ENCODE assay signal across 8 cellular contexts in the genomic region with DNA sequence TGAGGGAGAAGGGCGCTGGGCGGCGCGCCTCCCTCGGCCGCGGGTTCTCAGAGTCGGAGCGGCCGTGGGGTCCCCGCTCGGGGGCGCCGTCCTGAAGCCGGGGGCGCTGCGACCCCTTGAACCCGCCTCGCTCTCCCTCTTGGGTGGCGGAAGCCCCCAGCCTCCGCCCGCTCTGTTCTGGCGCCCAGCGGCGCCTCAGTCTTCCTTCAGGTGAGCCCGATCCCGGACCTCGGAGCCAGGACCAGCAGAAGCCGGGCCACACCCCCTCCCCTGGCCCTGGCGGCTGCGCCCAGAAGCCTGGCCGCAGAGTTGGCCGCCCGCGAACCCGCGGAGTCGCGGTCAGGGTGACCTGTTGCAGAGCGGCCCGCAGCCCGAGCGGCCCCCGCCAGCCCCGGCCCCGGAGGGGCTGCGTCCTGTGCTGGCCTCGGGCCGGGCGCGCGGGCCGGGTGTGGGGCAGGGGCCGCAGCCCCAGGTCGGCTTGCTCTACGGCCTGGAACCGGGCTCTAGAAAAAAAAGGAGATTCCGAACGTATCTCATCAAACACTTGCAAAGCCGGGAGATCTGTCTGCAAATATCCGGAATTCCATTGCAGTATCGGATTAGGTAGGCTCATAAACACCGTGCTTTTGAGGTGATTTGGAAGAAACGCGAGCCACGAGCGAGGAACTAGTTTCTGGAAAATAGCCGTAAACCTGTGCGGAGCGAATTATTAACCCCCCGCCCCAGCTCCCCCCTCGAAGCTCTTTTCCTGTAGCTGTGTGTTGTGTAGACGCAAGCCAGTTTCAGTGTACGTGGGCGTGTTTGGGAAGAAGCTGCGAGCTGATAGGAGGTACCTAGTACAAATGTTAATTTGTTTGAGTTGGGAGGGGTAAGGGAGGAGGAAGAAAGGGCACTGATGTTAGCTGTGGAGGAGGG. TPM values are rescaled to one million over a fixed set of nuclear protein-coding genes. Genes with fewer than 3 reads are reported as not detected.
DNase-seq lines count a peak whose midpoint lies in the region; ATAC-seq and TF ChIP-seq lines count a peak whose summit lies in the region.

No MANE protein-coding gene starts in this region.

- DNase-seq in CD8-positive, alpha-beta T cell = peak in 6 of 7 experiments; percentile 31 to 77 (median 54)
- DNase-seq in NT2/D1 (ENCODE audit: low read depth, low spot score) = peak; percentile 81
- peak; percentile 43 for DNase-seq in activated T-cell treated with anti-CD3 and anti-CD28 coated beads, Interleukin-2, amount 50 U/mL, for 4 hours
- DNase-seq in stimulated activated naive CD4-positive, alpha-beta T cell treated with Interleukin-2 at 50 U/mL for 16 hours (lab: John Stamatoyannopoulos, UW) = peak; percentile 10

- peak; percentile 81 for ATAC-seq in CD8-positive, alpha-beta T cell
- peak; percentile 67 for ATAC-seq in GM19463 (IDR thresholded peaks at IDR 0.05; ENCODE audit: unreplicated experiment)
- peak; percentile 88 for ATAC-seq in HG03575 (IDR thresholded peaks at IDR 0.05; ENCODE audit: extremely low read depth, insufficient number of reproducible peaks, low FRiP score, unreplicated experiment)
- peak; percentile 36 to 46 for ATAC-seq in activated T-cell treated with anti-CD3 and anti-CD28 coated beads, Interleukin-2, amount 50 U/mL, for 4 hours
- peak; percentile 89 for ATAC-seq in esophagus mucosa

- H3K27me3 Mint-ChIP-seq in CD8-positive, alpha-beta T cell (ENCODE audit: low read depth) = peaks cover 3% of the 10 kb centered on the region
- peaks cover 6% of the 10 kb centered on the region for H3K27me3 Mint-ChIP-seq in activated T-cell treated with anti-CD3 and anti-CD28 coated beads, Interleukin-2, amount 50 U/mL, for 4 hours (ENCODE audit: low read depth)

- intact Hi-C loops in CD8-positive, alpha-beta T cell (cut with DNase I, micrococcal nuclease) = loop anchor here (1.0 to 10.0 kb wide), 8 partner anchors 184 to 1429 kb away; partner anchors contain the start of genes SOAT1 (in 2 of the 2), AXDND1 (in 1 of the 2), FAM20B (in 1 of the 2) and QSOX1 (in 1 of the 2)

- H3K9ac ChIP-seq in NT2/D1 (ENCODE audit: insufficient read length, low read depth) (peak overlapping the region; percentile 84), mucosa of stomach (ENCODE audit: low read length) (peak overlapping the region; percentile 95)

- CTCF ChIA-PET in CD8-positive, alpha-beta T cell (lab: Charles Lee) = no interaction called here

- H3K4me3 Mint-ChIP-seq in CD8-positive, alpha-beta T cell = peak overlapping the region; percentile 85
- peak overlapping the region; percentile 82 for H3K4me3 Mint-ChIP-seq in activated T-cell treated with anti-CD3 and anti-CD28 coated beads, Interleukin-2, amount 50 U/mL, for 4 hours

- peak overlapping the region; percentile 69 for H3K27ac ChIP-seq in CD8-positive, alpha-beta T cell (ENCODE audit: low read depth, low read length)

- H3K36me3 ChIP-seq in CD8-positive, alpha-beta T cell (ENCODE audit: insufficient read depth, low read length) = no peaks in the 10 kb centered on the region
- H3K36me3 ChIP-seq in NT2/D1 (ENCODE audit: insufficient read depth, insufficient read length, low read length) (peaks cover 3% of the 10 kb centered on the region), mucosa of stomach (ENCODE audit: control insufficient read depth, insufficient read depth, low read length) (no peaks in the 10 kb centered on the region)

- no peaks in the 10 kb centered on the region for H3K9me3 ChIP-seq in CD8-positive, alpha-beta T cell (ENCODE audit: low read length)
- H3K9me3 ChIP-seq in NT2/D1 (ENCODE audit: insufficient read depth, low read length) (no peaks in the 10 kb centered on the region), mucosa of stomach (ENCODE audit: control insufficient read depth, low read length) (no peaks in the 10 kb centered on the region)

- peaks cover 6% of the 10 kb centered on the region for H3K36me3 Mint-ChIP-seq in CD8-positive, alpha-beta T cell
- H3K36me3 Mint-ChIP-seq in activated T-cell treated with anti-CD3 and anti-CD28 coated beads, Interleukin-2, amount 50 U/mL, for 4 hours (ENCODE audit: insufficient read depth) = no peaks in the 10 kb centered on the region

- H3K4me1 ChIP-seq in CD8-positive, alpha-beta T cell (ENCODE audit: insufficient read depth, low read length) = peaks cover 10% of the 10 kb centered on the region
- H3K4me1 ChIP-seq in NT2/D1 (ENCODE audit: insufficient read depth, insufficient read length) (no peaks in the 10 kb centered on the region), mucosa of stomach (ENCODE audit: control insufficient read depth, insufficient read depth, low read length) (peaks cover 9% of the 10 kb centered on the region)

- H3K27ac Mint-ChIP-seq in CD8-positive, alpha-beta T cell = peak overlapping the region; percentile 75

- H3K4me3 ChIP-seq in CD8-positive, alpha-beta T cell (ENCODE audit: low read depth, low read length) = peak overlapping the region; percentile 90
- H3K4me3 ChIP-seq in NT2/D1 (ENCODE audit: insufficient read length, low read depth) = peak overlapping the region; percentile 58
- H3K4me3 ChIP-seq in mucosa of stomach (ENCODE audit: low read length) = peak overlapping the region; percentile 84

- H3K4me1 Mint-ChIP-seq in CD8-positive, alpha-beta T cell (ENCODE audit: low read depth) = peaks cover 23% of the 10 kb centered on the region
- peaks cover 22% of the 10 kb centered on the region for H3K4me1 Mint-ChIP-seq in activated T-cell treated with anti-CD3 and anti-CD28 coated beads, Interleukin-2, amount 50 U/mL, for 4 hours (ENCODE audit: low read depth)

- TF ChIP-seq CTCF in CD8-positive, alpha-beta T cell (IDR thresholded peaks at IDR 0.05) = no peak

- H3K9me3 Mint-ChIP-seq in CD8-positive, alpha-beta T cell = no peaks in the 10 kb centered on the region
- no peaks in the 10 kb centered on the region for H3K9me3 Mint-ChIP-seq in activated T-cell treated with anti-CD3 and anti-CD28 coated beads, Interleukin-2, amount 50 U/mL, for 4 hours

- POLR2A ChIA-PET in CD8-positive, alpha-beta T cell (lab: Charles Lee) = interaction anchor here (0.8 to 1.3 kb wide), 3 partner anchors 13 to 568 kb away, joined by 3 to 4 read pairs (median 3); partner anchors contain the start of gene SOAT1

- no peaks in the 10 kb centered on the region for H3K27me3 ChIP-seq in CD8-positive, alpha-beta T cell (ENCODE audit: insufficient read depth, low read length)
- H3K27me3 ChIP-seq in NT2/D1 (ENCODE audit: insufficient read depth, insufficient read length) (peaks cover 4% of the 10 kb centered on the region), mucosa of stomach (ENCODE audit: control insufficient read depth, insufficient read depth, low read length) (no peaks in the 10 kb centered on the region)

RNA-seq across cellular contexts. Expression of gene RALGPS2, which starts 0.8 kb away (rescaled TPM):
- 1 to 10 TPM; 5.8 to 7.2 TPM for total RNA-seq in CD8-positive, alpha-beta T cell
- total RNA-seq in activated T-cell treated with anti-CD3 and anti-CD28 coated beads, Interleukin-2, amount 50 U/mL, for 4 hours = 1 to 10 TPM; 1.1 to 2.2 (median 1.8) TPM
- 30.4 TPM for total RNA-seq in esophagus mucosa

Comparison
In these comparisons a context has a peak if more than half of its experiments do, and no peak if none do; other contexts are left out.
1. Peak in every context shown above with its lines: DNase-seq, ATAC-seq, H3K4me3 ChIP-seq and H3K27ac ChIP-seq.
2. DNase-seq: peak in every context shown above with its lines; median percentile 81 in NT2/D1; 54 in CD8-positive, alpha-beta T cell; 43 in activated T-cell treated with anti-CD3 and anti-CD28 coated beads, Interleukin-2, amount 50 U/mL, for 4 hours; 10 in stimulated activated naive CD4-positive, alpha-beta T cell treated with Interleukin-2 at 50 U/mL for 16 hours.